ENCODE assay signal across 23 cellular contexts in genomic region chr5:38347040-38347763, GRCh38.
A peak's percentile ranks its signal among the peaks of the same experiment; 100 is the strongest.
DNase-seq lines count a peak whose midpoint lies in the region; ATAC-seq and TF ChIP-seq lines count a peak whose summit lies in the region.
"Had no signal": no experiment of that assay in that cellular context is flagged by ENCODE, and none has a peak within 500 bp of the region (broad histone marks: within the 10 kb centered on the region; RNA-seq: fewer than 3 reads in every experiment).

No MANE protein-coding gene starts in this region.

- no peak overlapping the region for H2BK5ac ChIP-seq in trophoblast cell (ENCODE audit: low read depth, low read length, poor library complexity)

- H3K36me3 ChIP-seq in MG63 (no peaks in the 10 kb centered on the region), brain microvascular endothelial cell (replicated peaks) (no peaks in the 10 kb centered on the region), psoas muscle (ENCODE audit: insufficient read depth in 1 of 2, low read depth in 1 of 2) (no peaks in the 10 kb centered on the region), trophoblast cell (ENCODE audit: control insufficient read depth in 1 of 2, insufficient read depth in 2 of 2, low read length in 2 of 2) (no peaks in the 10 kb centered on the region)
- H3K36me3 ChIP-seq: gastroesophageal sphincter, prostate gland, tibial artery had no signal

- ATAC-seq in GM19463 (IDR thresholded peaks at IDR 0.05; ENCODE audit: unreplicated experiment) (no peak), psoas muscle (no peak)
- ATAC-seq: gastroesophageal sphincter, left colon, T-cell had no signal

- H3K4me2 ChIP-seq in trophoblast cell (ENCODE audit: low read length) = no peak overlapping the region

- WGBS in psoas muscle, 3 donors = 66 to 76% (median 73%) methylated on average over 6 of the region's 6 CpGs
- no CpG with 5 or more reads among the region's 6 CpGs for WGBS in trophoblast cell (ENCODE audit: extremely low coverage, insufficient coverage, insufficient read length)

- H3K27ac ChIP-seq in brain microvascular endothelial cell (no peak overlapping the region), dorsolateral prefrontal cortex (no peak overlapping the region), psoas muscle (no peak overlapping the region), trophoblast cell (ENCODE audit: low read depth, low read length) (no peak overlapping the region)
- H3K27ac ChIP-seq: gastroesophageal sphincter, prostate gland, tibial artery had no signal

- no peaks in the 10 kb centered on the region for H3K79me1 ChIP-seq in trophoblast cell (ENCODE audit: low read length)

- H3K27me3 ChIP-seq in MG63 (no peaks in the 10 kb centered on the region), brain microvascular endothelial cell (replicated peaks) (no peaks in the 10 kb centered on the region), dorsolateral prefrontal cortex (peaks cover 0 to 13% (median 0%) of the 10 kb centered on the region in 45 donors), psoas muscle (ENCODE audit: insufficient read depth in 3 of 3, low read length in 2 of 3) (peaks cover 0 to 5% (median 0%) of the 10 kb centered on the region in 3 donors), trophoblast cell (ENCODE audit: insufficient read depth, low read length) (no peaks in the 10 kb centered on the region)
- H3K27me3 ChIP-seq: gastroesophageal sphincter, tibial artery had no signal

- H4K12ac ChIP-seq in trophoblast cell (ENCODE audit: low read depth, low read length) = no peak overlapping the region

- no peaks in the 10 kb centered on the region for H3K4me1 ChIP-seq in psoas muscle
- H3K4me1 ChIP-seq in trophoblast cell (ENCODE audit: control insufficient read depth in 1 of 2, insufficient read depth in 2 of 2, low read length in 2 of 2) = no peaks in the 10 kb centered on the region
- H3K4me1 ChIP-seq: gastroesophageal sphincter, prostate gland had no signal

- intact Hi-C loops in dorsolateral prefrontal cortex (cut with DNase I) (no loop called here), psoas muscle (cut with DNase I) (no loop called here)

- no peak overlapping the region for H4K8ac ChIP-seq in trophoblast cell (ENCODE audit: low read depth, low read length)

- no peak overlapping the region for H3K9ac ChIP-seq in trophoblast cell (ENCODE audit: low read length)

- H3K9me3 ChIP-seq in MG63 (no peaks in the 10 kb centered on the region), psoas muscle (no peaks in the 10 kb centered on the region), trophoblast cell (ENCODE audit: insufficient read depth, low read depth, low read length) (no peaks in the 10 kb centered on the region)
- H3K9me3 ChIP-seq: gastroesophageal sphincter, prostate gland, tibial artery had no signal

- no peak overlapping the region for H2BK12ac ChIP-seq in trophoblast cell (ENCODE audit: low read length)

- H3K4me3 ChIP-seq in MG63 = no peak overlapping the region
- H3K4me3 ChIP-seq in brain microvascular endothelial cell (ENCODE audit: low read depth, low read length) = no peak overlapping the region
- H3K4me3 ChIP-seq in dorsolateral prefrontal cortex = no peak overlapping the region
- H3K4me3 ChIP-seq in psoas muscle = no peak overlapping the region
- H3K4me3 ChIP-seq in trophoblast cell (ENCODE audit: low read depth, low read length) = no peak overlapping the region
- H3K4me3 ChIP-seq: gastroesophageal sphincter, prostate gland, tibial artery had no signal

- in situ Hi-C loops in brain microvascular endothelial cell (cut with HindIII; ENCODE audit: low pct_ligation_motif_present, low sequenced_read_pairs) = no loop called here

- no peak overlapping the region for H3K4ac ChIP-seq in trophoblast cell (ENCODE audit: low read depth, low read length)

- no peak overlapping the region for H3K18ac ChIP-seq in trophoblast cell (ENCODE audit: low read length)

- DNase-seq in EL (peak; percentile 50), MG63 (peak; percentile 35), brain microvascular endothelial cell (peak; percentile 34), kidney tubule cell (ENCODE audit: low spot score) (peak; percentile 98), dorsolateral prefrontal cortex (no peak), psoas muscle (no peak), trophoblast cell (no peak)
- DNase-seq: activated CD4-positive, alpha-beta T cell treated with anti-CD3 and anti-CD28 coated beads, Interleukin-2, amount 50 U/mL, for 4 hours; activated CD8-positive, alpha-beta memory T cell treated with anti-CD3 and anti-CD28 coated beads, Interleukin-2, amount 50 U/mL, for 48 hours; activated effector memory CD4-positive, alpha-beta T cell treated with anti-CD3 and anti-CD28 coated beads, Interleukin-2, amount 50 U/mL, for 16 hours; caudate nucleus; erythroblast; left colon; NCI-H1694; NCI-H2171 treated with DMSO at 0.1 percent for 48 hours; NCI-H748 treated with DMSO at 0.1 percent for 48 hours; nephron progenitor cell; small intestine; T-cell; tibial artery had no signal

- TF ChIP-seq CTCF in brain microvascular endothelial cell (IDR thresholded peaks at IDR 0.05; ENCODE audit: low read depth, low read length, missing control alignments) (no peak), dorsolateral prefrontal cortex (IDR thresholded peaks at IDR 0.05 in 54 of 56, conservative IDR thresholded peaks at IDR 0.05 in 2 of 56; ENCODE audit: low read depth in 1 of 56, partially characterized antibody in 56 of 56) (no peak), psoas muscle (IDR thresholded peaks at IDR 0.05) (no peak)

- no peak overlapping the region for H4K91ac ChIP-seq in trophoblast cell (ENCODE audit: low read depth, low read length)

- no peak overlapping the region for H2BK120ac ChIP-seq in trophoblast cell (ENCODE audit: insufficient read depth, low read length, poor library complexity)

- H3K79me2 ChIP-seq in trophoblast cell (ENCODE audit: control insufficient read depth, insufficient read depth, low read length, poor library complexity) = no peaks in the 10 kb centered on the region

- H2AK5ac ChIP-seq in trophoblast cell (ENCODE audit: low read length) = no peak overlapping the region

- no peak overlapping the region for H3K14ac ChIP-seq in trophoblast cell (ENCODE audit: low read length)

- H3K23ac ChIP-seq in trophoblast cell (ENCODE audit: low read length) = no peak overlapping the region

- no peak overlapping the region for H2AFZ ChIP-seq in trophoblast cell (ENCODE audit: insufficient read depth, low read length, poor library complexity)

Comparison
In these comparisons a context has a peak if more than half of its experiments do, and no peak if none do; other contexts are left out.
1. DNase-seq: peak in EL (single experiment), MG63 (single experiment), brain microvascular endothelial cell (single experiment) and kidney tubule cell (single experiment); none in dorsolateral prefrontal cortex (0 of 10), psoas muscle (0 of 2) and trophoblast cell (0 of 2).